1 cellular context compared by ENCODE assay signal in genomic region chr4:182238355-182238931, GRCh38.
TF ChIP-seq lines count a peak whose summit lies in the region.

No MANE protein-coding gene starts in this region.

TF ChIP-seq in GM23338, 12 proteins besides CTCF, POLR2A, EP300 and RAD21 (continued from another document):
- TF ChIP-seq REST (IDR thresholded peaks at IDR 0.05; ENCODE audit: unreplicated experiment) (no peak), CREB1 (CRISPR knock-in tag; IDR thresholded peaks at IDR 0.05; ENCODE audit: low read depth) (no peak), EZH2 (IDR thresholded peaks at IDR 0.05; ENCODE audit: low read depth, unreplicated experiment) (no peak), STAT1 (IDR thresholded peaks at IDR 0.05; ENCODE audit: unreplicated experiment) (no peak), ZNF462 (CRISPR knock-in tag; IDR thresholded peaks at IDR 0.05) (no peak), ETS1 (IDR thresholded peaks at IDR 0.05) (no peak), ZNF331 (CRISPR knock-in tag; IDR thresholded peaks at IDR 0.05; ENCODE audit: low read depth) (no peak), JUNB (IDR thresholded peaks at IDR 0.05; ENCODE audit: unreplicated experiment) (no peak), ZNF114 (CRISPR knock-in tag; IDR thresholded peaks at IDR 0.05) (no peak)
